ENCODE assay signal across 8 cellular contexts in the genomic region with DNA sequence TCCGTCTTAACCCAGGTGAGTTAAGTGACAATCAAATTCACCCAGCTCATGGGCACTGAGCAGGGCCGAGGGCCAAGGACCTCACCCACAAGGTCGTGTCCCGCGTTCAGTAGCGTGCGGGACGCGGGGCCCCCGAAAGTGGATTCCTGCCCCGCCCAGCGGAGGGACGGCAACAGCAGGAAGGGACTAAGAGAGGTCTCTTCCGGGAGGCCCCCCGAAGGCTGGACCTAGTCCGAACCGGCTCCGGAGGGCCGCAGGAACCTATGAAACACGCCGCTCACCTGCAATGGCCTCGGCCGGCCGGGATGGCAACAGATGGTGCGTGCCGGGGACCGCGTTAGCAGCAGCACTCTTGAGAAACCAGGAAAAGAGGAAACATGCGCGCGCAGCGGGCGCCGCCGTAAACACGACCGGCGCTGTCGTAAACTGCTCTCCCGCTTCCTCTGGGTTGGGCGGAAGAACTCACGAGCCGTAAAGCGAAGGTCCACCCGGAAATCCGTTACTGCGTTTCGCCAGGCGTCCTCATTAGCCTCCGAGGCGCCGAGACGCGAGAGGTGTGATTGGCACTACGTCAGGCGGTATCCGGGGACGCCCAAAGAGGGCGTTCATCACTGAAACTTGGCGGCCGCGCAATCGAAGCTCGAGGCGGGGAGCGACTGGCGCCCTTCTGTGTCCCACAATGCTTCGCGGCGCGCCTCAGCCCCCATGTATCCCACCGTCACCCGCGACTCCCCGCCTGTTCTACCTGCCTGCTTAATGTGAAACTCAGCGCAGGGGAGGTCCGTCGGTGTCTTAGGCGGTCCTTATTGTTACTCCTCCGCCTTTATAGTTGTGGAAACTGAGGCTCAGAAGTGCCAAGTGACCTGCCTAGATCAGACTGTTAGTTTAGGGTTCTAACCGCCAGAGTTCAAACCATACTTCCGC. TPM values are rescaled to one million over a fixed set of nuclear protein-coding genes. Genes with fewer than 3 reads are reported as not detected.
DNase-seq lines count a peak whose midpoint lies in the region; ATAC-seq and TF ChIP-seq lines count a peak whose summit lies in the region.

Gene EIF3D, minus strand, starts transcription at position 372 of the 924 bp plus-strand sequence. CDS start 3,045 bp downstream, outside the sequence.

- H3K9ac ChIP-seq in KMS-11 (peak within 1 kb of the TSS; percentile 90), mucosa of stomach (ENCODE audit: low read length) (peak within 1 kb of the TSS; percentile 97)

- no peaks in the 10 kb centered on the region for H3K27me3 ChIP-seq in KMS-11 (ENCODE audit: insufficient read depth, low read depth)
- no peaks in the 10 kb centered on the region for H3K27me3 ChIP-seq in Peyer's patch
- no peaks in the 10 kb centered on the region for H3K27me3 ChIP-seq in esophagus (ENCODE audit: control insufficient read depth in 1 of 2, insufficient read depth in 2 of 2, low read length in 2 of 2)
- no peaks in the 10 kb centered on the region for H3K27me3 ChIP-seq in mucosa of stomach (ENCODE audit: control insufficient read depth, insufficient read depth, low read length)

- no peaks in the 10 kb centered on the region for H3K9me3 ChIP-seq in Peyer's patch
- H3K9me3 ChIP-seq in esophagus (ENCODE audit: control insufficient read depth in 2 of 2, insufficient read depth in 1 of 2, low read depth in 1 of 2, low read length in 1 of 2) = no peaks in the 10 kb centered on the region
- H3K9me3 ChIP-seq in mucosa of stomach (ENCODE audit: control insufficient read depth, low read length) = no peaks in the 10 kb centered on the region

- peak; percentile 88 for ATAC-seq in GM21737 (IDR thresholded peaks at IDR 0.05; ENCODE audit: unreplicated experiment)

- H3K4me3 ChIP-seq in KMS-11 (IDR thresholded peaks at IDR 0.05; ENCODE audit: insufficient read depth, low read depth, low read length) (peak within 1 kb of the TSS; percentile 15), Peyer's patch (peak within 1 kb of the TSS; percentile 64 to 71 (median 70)), esophagus (ENCODE audit: low read depth in 1 of 2, low read length in 2 of 2) (peak within 1 kb of the TSS; percentile 85 to 91), mucosa of stomach (ENCODE audit: low read length) (peak within 1 kb of the TSS; percentile 94)

- WGBS in esophagus, 2 donors = 0% methylated on average over 82 of the region's 82 CpGs

- TF ChIP-seq POLR2A in Peyer's patch (IDR thresholded peaks at IDR 0.05) = peak; percentile 40 to 58

- peak within 1 kb of the TSS; percentile 93 for H2AFZ ChIP-seq in KMS-11 (ENCODE audit: low read depth)

- H3K27ac ChIP-seq in KMS-11 = peak within 1 kb of the TSS; percentile 78
- H3K27ac ChIP-seq in Peyer's patch = peak within 1 kb of the TSS; percentile 90 to 94 (median 92)
- H3K27ac ChIP-seq in esophagus (ENCODE audit: low read depth in 2 of 2, low read length in 1 of 2) = peak within 1 kb of the TSS; percentile 94 to 99

- no peak; the same call in 1 of the 2 replicates for TF ChIP-seq CTCF in KMS-11 (conservative IDR thresholded peaks at IDR 0.05; ENCODE audit: low read depth, low read length)
- TF ChIP-seq CTCF in Peyer's patch (IDR thresholded peaks at IDR 0.05) = peak in 3 of 6 experiments; percentile 3 to 17 (median 8)

- peak within 1 kb of the TSS; percentile 52 for H3K4me2 ChIP-seq in KMS-11

- peaks cover 38% of the 10 kb centered on the region for H3K79me2 ChIP-seq in KMS-11 (ENCODE audit: insufficient read depth, low read depth)

- peak; percentile 79 for DNase-seq in DMS53 treated with DMSO at 0.1 percent for 48 hours (lab: John Stamatoyannopoulos, UW; ENCODE audit: unreplicated experiment)
- peak; percentile 97 to 99 (median 98) for DNase-seq in Peyer's patch
- peak; percentile 99 for DNase-seq in activated T-cell treated with anti-CD3 and anti-CD28 coated beads, Interleukin-2, amount 50 U/mL, for 48 hours
- peak; percentile 95 to 97 for DNase-seq in stimulated activated CD8-positive, alpha-beta memory T cell treated with anti-CD3 and anti-CD28 coated beads, Interleukin-7, amount 100 ng/mL, for 1 hour (ENCODE audit: low read depth in 2 of 2)

- H3K4me1 ChIP-seq in KMS-11 (ENCODE audit: low read depth, poor library complexity, severe bottlenecking) = peaks cover 15% of the 10 kb centered on the region
- peaks cover 0 to 11% (median 5%) of the 10 kb centered on the region in 4 donors for H3K4me1 ChIP-seq in Peyer's patch
- peaks cover 0 to 2% of the 10 kb centered on the region in 2 donors for H3K4me1 ChIP-seq in esophagus (ENCODE audit: control insufficient read depth in 2 of 2, insufficient read depth in 2 of 2, low read length in 1 of 2)
- H3K4me1 ChIP-seq in mucosa of stomach (ENCODE audit: control insufficient read depth, insufficient read depth, low read length) = peaks cover 4% of the 10 kb centered on the region

- no peaks in the 10 kb centered on the region for H4K20me1 ChIP-seq in KMS-11 (ENCODE audit: insufficient read depth)

- peaks cover 13% of the 10 kb centered on the region for H3K36me3 ChIP-seq in KMS-11 (ENCODE audit: insufficient read depth)
- H3K36me3 ChIP-seq in Peyer's patch = peaks cover 0 to 31% (median 0%) of the 10 kb centered on the region in 3 donors
- peaks cover 4 to 14% of the 10 kb centered on the region in 2 donors for H3K36me3 ChIP-seq in esophagus (ENCODE audit: control insufficient read depth in 2 of 2, insufficient read depth in 2 of 2, low read length in 1 of 2)
- H3K36me3 ChIP-seq in mucosa of stomach (ENCODE audit: control insufficient read depth, insufficient read depth, low read length) = peaks cover 11% of the 10 kb centered on the region

RNA-seq across cellular contexts. Expression of gene EIF3D, which starts in this region (rescaled TPM):
- total RNA-seq in Peyer's patch = 100 to 1,000 TPM; 135 to 197 (median 167) TPM
- 100 to 1,000 TPM; 129 to 194 TPM for polyA plus RNA-seq in esophagus

Comparison
In these comparisons a context has a peak if more than half of its experiments do, and no peak if none do; other contexts are left out.
1. Peak in every context shown above with its lines: DNase-seq, ATAC-seq, H3K4me3 ChIP-seq and H3K27ac ChIP-seq.
2. H3K4me3 ChIP-seq: peak in every context shown above with its lines; median percentile 94 in mucosa of stomach; 88 in esophagus; 70 in Peyer's patch; 15 in KMS-11.